ENCODE assay signal across 19 cellular contexts in genomic region chr1:26938659-26939025, GRCh38. TPM values are rescaled to one million over a fixed set of nuclear protein-coding genes. Genes with fewer than 3 reads are reported as not detected.
"Had no signal": no experiment of that assay in that cellular context is flagged by ENCODE, and none has a peak within 500 bp of the region (broad histone marks: within the 10 kb centered on the region; RNA-seq: fewer than 3 reads in every experiment).

No MANE protein-coding gene starts in this region.

- H3K4me3 Mint-ChIP-seq: activated B cell treated with CpG ODN at 0.5 μM for 24 hours; activated CD4-positive, alpha-beta T cell treated with anti-CD3 and anti-CD28 coated beads, Interleukin-2, amount 10 ng/mL, durations not matched to agents 24 days and 14 days; activated naive CD8-positive, alpha-beta T cell treated with anti-CD3 and anti-CD28 coated beads, Interleukin-2, amount 50 U/mL, for 24 hours; naive B cell; stimulated activated naive B cell treated with anti-CD40 and anti-IgM and Interleukin-4, amounts not matched to agents 10 μg/mL and 1 μg/mL and 100 μg/mL, for 72 hours had no signal

- H3K4me1 Mint-ChIP-seq: activated B cell treated with CpG ODN at 0.5 μM for 24 hours; activated CD4-positive, alpha-beta T cell treated with anti-CD3 and anti-CD28 coated beads, Interleukin-2, amount 10 ng/mL, durations not matched to agents 24 days and 14 days had no signal

- H3K4me1 ChIP-seq: ascending aorta, foreskin keratinocyte had no signal

- H3K9me3 ChIP-seq: ascending aorta, ovary, thyroid gland had no signal

- H3K4me3 ChIP-seq: ascending aorta, coronary artery, ovary, thyroid gland had no signal

- ATAC-seq: activated naive CD8-positive, alpha-beta T cell treated with anti-CD3 and anti-CD28 coated beads, Interleukin-2, amount 50 U/mL, for 24 hours; foreskin keratinocyte; stimulated activated naive B cell treated with anti-CD40 and anti-IgM and Interleukin-4, amounts not matched to agents 10 μg/mL and 1 μg/mL and 100 μg/mL, for 72 hours had no signal

- H3K27me3 ChIP-seq: ascending aorta, foreskin keratinocyte, ovary, thyroid gland had no signal

- H3K27me3 Mint-ChIP-seq: activated B cell treated with CpG ODN at 0.5 μM for 24 hours; activated CD4-positive, alpha-beta T cell treated with anti-CD3 and anti-CD28 coated beads, Interleukin-2, amount 10 ng/mL, durations not matched to agents 24 days and 14 days; activated naive CD8-positive, alpha-beta T cell treated with anti-CD3 and anti-CD28 coated beads, Interleukin-2, amount 50 U/mL, for 24 hours; naive B cell; stimulated activated naive B cell treated with anti-CD40 and anti-IgM and Interleukin-4, amounts not matched to agents 10 μg/mL and 1 μg/mL and 100 μg/mL, for 72 hours had no signal

- FAIRE-seq: TTC549, urothelium cell line had no signal

- H3K36me3 ChIP-seq: ovary had no signal

- H3K27ac ChIP-seq: ascending aorta, coronary artery, foreskin keratinocyte, ovary, thyroid gland had no signal

- H3K27ac Mint-ChIP-seq: activated B cell treated with CpG ODN at 0.5 μM for 24 hours; activated CD4-positive, alpha-beta T cell treated with anti-CD3 and anti-CD28 coated beads, Interleukin-2, amount 10 ng/mL, durations not matched to agents 24 days and 14 days; activated naive CD8-positive, alpha-beta T cell treated with anti-CD3 and anti-CD28 coated beads, Interleukin-2, amount 50 U/mL, for 24 hours; naive B cell; stimulated activated naive B cell treated with anti-CD40 and anti-IgM and Interleukin-4, amounts not matched to agents 10 μg/mL and 1 μg/mL and 100 μg/mL, for 72 hours had no signal

- H3K9me3 Mint-ChIP-seq: activated B cell treated with CpG ODN at 0.5 μM for 24 hours; activated CD4-positive, alpha-beta T cell treated with anti-CD3 and anti-CD28 coated beads, Interleukin-2, amount 10 ng/mL, durations not matched to agents 24 days and 14 days; activated naive CD8-positive, alpha-beta T cell treated with anti-CD3 and anti-CD28 coated beads, Interleukin-2, amount 50 U/mL, for 24 hours; naive B cell; stimulated activated naive B cell treated with anti-CD40 and anti-IgM and Interleukin-4, amounts not matched to agents 10 μg/mL and 1 μg/mL and 100 μg/mL, for 72 hours had no signal

- DNase-seq: activated B cell treated with CpG ODN at 0.5 μM for 24 hours; activated CD4-positive, alpha-beta T cell treated with anti-CD3 and anti-CD28 coated beads, Interleukin-2, amount 10 ng/mL, durations not matched to agents 24 days and 14 days; activated CD8-positive, alpha-beta memory T cell treated with anti-CD3 and anti-CD28 coated beads for 24 hours; activated naive CD4-positive, alpha-beta T cell treated with Interleukin-2 at 50 U/mL for 16 hours; activated naive CD8-positive, alpha-beta T cell treated with anti-CD3 and anti-CD28 coated beads, Interleukin-2, amount 50 U/mL, for 24 hours; effector CD4-positive, alpha-beta T cell; foreskin keratinocyte; naive B cell; ovary; stimulated activated CD4-positive, alpha-beta T cell treated with anti-CD3 and anti-CD28 coated beads, Interleukin-12 subunit alpha, Interleukin-12 subunit beta, amount 100 ng/mL, for 4 hours; stimulated activated naive B cell treated with anti-CD40 and anti-IgM and Interleukin-4, amounts not matched to agents 10 μg/mL and 1 μg/mL and 100 μg/mL, for 72 hours; T-helper 2 cell; thyroid gland had no signal

RNA-seq across cellular contexts. Expression of gene KDF1, which starts 21.6 kb away (rescaled TPM):
- total RNA-seq: activated CD4-positive, alpha-beta T cell treated with anti-CD3 and anti-CD28 coated beads, Interleukin-2, amount 10 ng/mL, durations not matched to agents 24 days and 14 days; ascending aorta; pulmonary artery endothelial cell had no signal

RNA-seq across cellular contexts. Expression of gene NR0B2, which starts 24.9 kb away (rescaled TPM):
- total RNA-seq: activated B cell treated with CpG ODN at 0.5 μM for 24 hours; activated CD4-positive, alpha-beta T cell treated with anti-CD3 and anti-CD28 coated beads, Interleukin-2, amount 10 ng/mL, durations not matched to agents 24 days and 14 days; ascending aorta; foreskin keratinocyte; mononuclear cell; pulmonary artery endothelial cell; thyroid gland had no signal
- polyA plus RNA-seq: foreskin keratinocyte had no signal
